ENCODE assay signal across 1 cellular context in the genomic region with DNA sequence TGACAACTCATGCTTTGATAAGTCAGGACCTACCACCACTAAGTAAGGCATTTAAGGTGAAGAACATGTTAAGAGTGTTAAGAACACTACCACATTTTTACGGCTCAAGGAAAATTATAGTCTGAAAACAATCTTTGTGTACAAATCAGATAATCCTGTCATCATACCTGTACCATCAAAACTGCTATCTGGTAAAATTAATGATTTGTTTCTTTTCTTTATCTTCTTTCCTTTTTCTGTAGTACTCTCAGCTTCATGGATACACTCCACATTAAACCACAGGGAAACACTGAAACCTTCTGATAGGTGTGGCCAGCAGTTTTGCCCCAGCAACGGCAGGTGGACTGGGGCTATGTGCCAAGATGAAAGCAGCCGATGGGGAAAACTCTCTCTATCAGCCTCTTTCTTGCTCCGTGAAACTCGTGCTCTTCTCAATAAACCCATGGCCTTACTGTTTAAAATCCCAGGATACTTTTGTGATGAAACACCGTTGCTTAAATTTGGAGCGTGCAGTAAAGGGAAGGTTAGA.
TF ChIP-seq lines count a peak whose summit lies in the region.

No MANE protein-coding gene starts in this region.

TF ChIP-seq in HCT116, 20 proteins besides CTCF, POLR2A, EP300 and RAD21 (continued from another document):
- no peak for TF ChIP-seq EZH2phosphoT487 (IDR thresholded peaks at IDR 0.05; ENCODE audit: borderline replicate concordance)
